ENCODE assay signal across 24 cellular contexts in the genomic region with DNA sequence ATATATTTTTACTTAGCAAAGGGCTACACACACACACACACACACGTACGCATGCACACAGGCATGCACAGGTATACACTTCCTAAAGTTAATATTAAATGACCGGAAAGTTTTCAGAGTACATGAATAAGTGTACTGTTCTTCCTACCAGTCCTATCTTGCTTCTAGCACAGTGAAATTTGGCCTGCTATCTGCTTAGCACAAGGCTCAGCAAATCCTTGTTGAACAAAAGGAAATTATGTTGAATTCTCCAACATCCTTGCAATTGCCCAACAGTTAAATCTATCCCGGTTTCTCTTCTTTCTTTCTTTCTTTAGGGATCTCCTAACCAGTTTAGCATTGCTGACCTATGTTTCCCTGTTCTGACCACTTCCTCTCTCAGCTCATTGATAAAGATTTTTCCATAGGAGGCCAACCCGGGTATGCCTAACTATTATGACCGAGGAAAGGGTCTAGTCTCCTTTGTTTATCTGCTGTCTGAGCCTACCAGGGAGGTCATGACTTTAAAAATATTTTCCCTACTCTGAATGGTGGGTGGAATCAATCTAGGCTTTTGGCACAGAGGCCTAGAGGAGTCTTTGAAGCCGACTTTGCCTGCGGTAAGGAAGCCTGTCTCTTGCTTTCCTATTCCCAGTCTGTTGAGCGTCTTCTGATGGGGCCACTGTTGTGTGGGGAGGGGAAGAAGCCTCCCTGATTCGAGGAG.
DNase-seq lines count a peak whose midpoint lies in the region; ATAC-seq, FAIRE-seq and TF ChIP-seq lines count a peak whose summit lies in the region.
"Had no signal": no experiment of that assay in that cellular context is flagged by ENCODE, and none has a peak within 500 bp of the region (broad histone marks: within the 10 kb centered on the region; RNA-seq: fewer than 3 reads in every experiment).

No MANE protein-coding gene starts in this region.

- ATAC-seq in WTC11 = peak; percentile 24; the same call in 1 of the 2 replicates
- ATAC-seq: esophagus mucosa, gastrocnemius medialis had no signal

- H3K9ac ChIP-seq in HUES64 (ENCODE audit: low read depth, low read length) (no peak overlapping the region), mesenchymal stem cell (ENCODE audit: low read length) (no peak overlapping the region)
- H3K9ac ChIP-seq: parathyroid adenoma had no signal

- H3K27me3 Mint-ChIP-seq in WTC11 (ENCODE audit: low read depth) (no peaks in the 10 kb centered on the region), glutamatergic neuron (ENCODE audit: unreplicated experiment) (no peaks in the 10 kb centered on the region)

- H3K4me1 Mint-ChIP-seq in WTC11 (peaks cover 25% of the 10 kb centered on the region), glutamatergic neuron (ENCODE audit: low read depth, unreplicated experiment) (no peaks in the 10 kb centered on the region)
- H3K4me1 Mint-ChIP-seq: activated naive CD4-positive, alpha-beta T cell treated with anti-CD3 and anti-CD28 coated beads, Interleukin-2, amount 50 U/mL, for 24 hours; CD4-positive, alpha-beta memory T cell had no signal

- H3K36me3 Mint-ChIP-seq in WTC11 (no peaks in the 10 kb centered on the region), glutamatergic neuron (ENCODE audit: unreplicated experiment) (no peaks in the 10 kb centered on the region)
- H3K36me3 Mint-ChIP-seq: activated naive CD4-positive, alpha-beta T cell treated with anti-CD3 and anti-CD28 coated beads, Interleukin-2, amount 50 U/mL, for 24 hours; CD4-positive, alpha-beta memory T cell had no signal

- no peak overlapping the region for H3K14ac ChIP-seq in mesenchymal stem cell (ENCODE audit: low read length in 2 of 2)

- H4K8ac ChIP-seq in mesenchymal stem cell (ENCODE audit: low read length) = no peak overlapping the region

- H3K4me3 ChIP-seq in HUES64 (ENCODE audit: low read length) (no peak overlapping the region), mesenchymal stem cell (ENCODE audit: insufficient read depth in 1 of 2, low read depth in 1 of 2, low read length in 2 of 2) (no peak overlapping the region), small intestine (ENCODE audit: low read depth in 1 of 2, low read length in 2 of 2) (no peak overlapping the region), SJCRH30 (no peak overlapping the region)
- H3K4me3 ChIP-seq: gastrocnemius medialis, lung, sigmoid colon had no signal

- no peaks in the 10 kb centered on the region for H3K9me3 ChIP-seq in HUES64 (ENCODE audit: insufficient read depth, low read depth, low read length)
- H3K9me3 ChIP-seq in mesenchymal stem cell (ENCODE audit: control insufficient read depth, low read length) = no peaks in the 10 kb centered on the region
- no peaks in the 10 kb centered on the region for H3K9me3 ChIP-seq in small intestine (ENCODE audit: control insufficient read depth, low read depth)
- no peaks in the 10 kb centered on the region for H3K9me3 ChIP-seq in SJCRH30 (replicated peaks)
- H3K9me3 ChIP-seq: gastrocnemius medialis, sigmoid colon had no signal

- no peak overlapping the region for H3K18ac ChIP-seq in mesenchymal stem cell (ENCODE audit: low read depth in 1 of 2, low read length in 2 of 2)

- H3K27ac Mint-ChIP-seq in WTC11 = no peak overlapping the region
- H3K27ac Mint-ChIP-seq in glutamatergic neuron (ENCODE audit: unreplicated experiment) = no peak overlapping the region
- H3K27ac Mint-ChIP-seq: activated naive CD4-positive, alpha-beta T cell treated with anti-CD3 and anti-CD28 coated beads, Interleukin-2, amount 50 U/mL, for 24 hours; activated T-helper 1 cell treated with anti-CD3 and anti-CD28 coated beads, Interleukin-12 subunit alpha, Interleukin-12 subunit beta, Interleukin-2, Interleukin-4 antibody, amounts not matched to agents 30 ng/mL and 10 ng/mL and 1 ng/mL, durations not matched to agents 14 hours and 24 hours and 36 hours; CD4-positive, alpha-beta memory T cell had no signal

- POLR2A ChIA-PET in WTC11 (lab: Charles Lee) = no interaction called here

- no peaks in the 10 kb centered on the region for H3K9me3 Mint-ChIP-seq in WTC11
- no peaks in the 10 kb centered on the region for H3K9me3 Mint-ChIP-seq in glutamatergic neuron (ENCODE audit: unreplicated experiment)
- H3K9me3 Mint-ChIP-seq: activated T-helper 1 cell treated with anti-CD3 and anti-CD28 coated beads, Interleukin-12 subunit alpha, Interleukin-12 subunit beta, Interleukin-2, Interleukin-4 antibody, amounts not matched to agents 30 ng/mL and 10 ng/mL and 1 ng/mL, durations not matched to agents 14 hours and 24 hours and 36 hours had no signal

- H3K4me3 Mint-ChIP-seq in WTC11 = no peak overlapping the region
- no peak overlapping the region for H3K4me3 Mint-ChIP-seq in glutamatergic neuron (ENCODE audit: unreplicated experiment)
- H3K4me3 Mint-ChIP-seq: activated naive CD4-positive, alpha-beta T cell treated with anti-CD3 and anti-CD28 coated beads, Interleukin-2, amount 50 U/mL, for 24 hours; activated T-helper 1 cell treated with anti-CD3 and anti-CD28 coated beads, Interleukin-12 subunit alpha, Interleukin-12 subunit beta, Interleukin-2, Interleukin-4 antibody, amounts not matched to agents 30 ng/mL and 10 ng/mL and 1 ng/mL, durations not matched to agents 14 hours and 24 hours and 36 hours; CD4-positive, alpha-beta memory T cell had no signal

- H3K4ac ChIP-seq in mesenchymal stem cell (ENCODE audit: low read depth in 1 of 2, low read length in 2 of 2) = no peak overlapping the region

- H3K4me1 ChIP-seq in HUES64 (ENCODE audit: insufficient read depth, low read length) (peaks cover 29% of the 10 kb centered on the region), mesenchymal stem cell (ENCODE audit: control insufficient read depth, insufficient read depth, low read depth, low read length) (no peaks in the 10 kb centered on the region), small intestine (ENCODE audit: control insufficient read depth in 2 of 2, insufficient read depth in 1 of 2, low read depth in 1 of 2, low read length in 1 of 2) (peaks cover 2 to 4% of the 10 kb centered on the region in 2 donors), SJCRH30 (no peaks in the 10 kb centered on the region)
- H3K4me1 ChIP-seq: parathyroid adenoma, sigmoid colon had no signal

- H2BK120ac ChIP-seq in mesenchymal stem cell (ENCODE audit: low read depth, low read length) = no peak overlapping the region

- H2AK5ac ChIP-seq in mesenchymal stem cell (ENCODE audit: low read length, severe bottlenecking) = no peak overlapping the region

- no peaks in the 10 kb centered on the region for H3K36me3 ChIP-seq in HUES64 (ENCODE audit: insufficient read depth, low read length)
- H3K36me3 ChIP-seq in mesenchymal stem cell (ENCODE audit: control insufficient read depth in 1 of 2, insufficient read depth in 2 of 2, low read depth in 1 of 2, low read length in 2 of 2) = no peaks in the 10 kb centered on the region
- H3K36me3 ChIP-seq in small intestine (ENCODE audit: control insufficient read depth in 2 of 2, insufficient read depth in 2 of 2, low read length in 2 of 2) = no peaks in the 10 kb centered on the region
- no peaks in the 10 kb centered on the region for H3K36me3 ChIP-seq in SJCRH30
- H3K36me3 ChIP-seq: gastrocnemius medialis, sigmoid colon had no signal

- no peak for TF ChIP-seq POLR2A in GM12892 (IDR thresholded peaks at IDR 0.05; ENCODE audit: low read depth, low read length)

- CTCF ChIA-PET in WTC11 (lab: Charles Lee) = interaction anchor here (1.4 kb wide), 1 partner anchor 180 kb away, joined by 3 read pairs; no protein-coding TSS in a partner anchor

- H4K91ac ChIP-seq in mesenchymal stem cell (ENCODE audit: low read length) = no peak overlapping the region

- no peaks in the 10 kb centered on the region for H3K27me3 ChIP-seq in HUES64 (ENCODE audit: insufficient read depth, low read length)
- no peaks in the 10 kb centered on the region for H3K27me3 ChIP-seq in mesenchymal stem cell (ENCODE audit: control insufficient read depth in 1 of 2, insufficient read depth in 1 of 2, low read length in 2 of 2)
- peaks cover 0 to 1% of the 10 kb centered on the region in 2 donors for H3K27me3 ChIP-seq in small intestine (ENCODE audit: control insufficient read depth in 2 of 2, insufficient read depth in 2 of 2, low read length in 2 of 2)
- no peaks in the 10 kb centered on the region for H3K27me3 ChIP-seq in SJCRH30
- H3K27me3 ChIP-seq: gastrocnemius medialis, sigmoid colon had no signal

- TF ChIP-seq CTCF in WTC11 (IDR thresholded peaks at IDR 0.05) (no peak), glutamatergic neuron (IDR thresholded peaks at IDR 0.05; ENCODE audit: partially characterized antibody, unreplicated experiment) (no peak)

- H3K23ac ChIP-seq in mesenchymal stem cell (ENCODE audit: low read length in 2 of 2) = no peak overlapping the region

- no peak for DNase-seq in WTC11 (ENCODE audit: low spot score)
- DNase-seq in mesenchymal stem cell = peak; percentile 13
- DNase-seq in small intestine = peak; percentile 9
- no peak for DNase-seq in glutamatergic neuron
- DNase-seq in SJCRH30 = no peak
- no peak for DNase-seq in GM12892 (ENCODE audit: insufficient read length)
- DNase-seq: anterior cingulate cortex; caudate nucleus; CD4-positive, alpha-beta memory T cell; DMS53; gastrocnemius medialis; NCI-H1092; NCI-H1930; NCI-H2227 treated with DMSO at 0.1 percent for 48 hours; NCI-H748 treated with DMSO at 0.1 percent for 48 hours; sigmoid colon; T1000 had no signal

- WGBS in HUES64 = 83% methylated on average over 10 of the region's 10 CpGs
- 64% methylated on average over 10 of the region's 10 CpGs for WGBS in mesenchymal stem cell
- WGBS in small intestine, 3 donors = 24 to 54% (median 31%) methylated on average over 10 of the region's 10 CpGs

- no peak for FAIRE-seq in small intestine (lab: Jason Lieb, UNC)
- FAIRE-seq in GM12892 (lab: Jason Lieb, UNC) = no peak
- FAIRE-seq: islet of Langerhans had no signal

- H3K27ac ChIP-seq in HUES64 (ENCODE audit: low read depth, low read length) (peak overlapping the region; percentile 86; the same call in 1 of the 2 replicates), mesenchymal stem cell (ENCODE audit: low read length, poor library complexity, severe bottlenecking) (no peak overlapping the region), small intestine (ENCODE audit: low read depth in 1 of 2, low read length in 1 of 2) (no peak overlapping the region), SJCRH30 (no peak overlapping the region)
- H3K27ac ChIP-seq: gastrocnemius medialis, parathyroid adenoma, sigmoid colon had no signal

- H2BK12ac ChIP-seq in mesenchymal stem cell (ENCODE audit: low read length in 2 of 2) = no peak overlapping the region

- H2AFZ ChIP-seq in mesenchymal stem cell (ENCODE audit: low read depth, low read length) = no peak overlapping the region
- H2AFZ ChIP-seq: parathyroid adenoma had no signal

- H2BK15ac ChIP-seq in mesenchymal stem cell (ENCODE audit: low read depth, poor library complexity, severe bottlenecking) = peak overlapping the region; percentile 16

- H3K79me1 ChIP-seq in mesenchymal stem cell (replicated peaks; ENCODE audit: low read length, poor library complexity, severe bottlenecking) = no peaks in the 10 kb centered on the region

- no peak overlapping the region for H2BK5ac ChIP-seq in mesenchymal stem cell (ENCODE audit: low read depth, low read length, poor library complexity, severe bottlenecking)

- H3K4me2 ChIP-seq in mesenchymal stem cell (ENCODE audit: low read length, poor library complexity, severe bottlenecking) = no peak overlapping the region

TF ChIP-seq in WTC11, 78 proteins besides CTCF, POLR2A, EP300 and RAD21 (continues in another document):
- no peak for TF ChIP-seq PRRX2 (CRISPR knock-in tag; IDR thresholded peaks at IDR 0.05)

Comparison
In these comparisons a context has a peak if more than half of its experiments do, and no peak if none do; other contexts are left out.
1. DNase-seq: peak in mesenchymal stem cell (single experiment) and small intestine (single experiment); none in WTC11 (single experiment), glutamatergic neuron (single experiment), SJCRH30 (0 of 2) and GM12892 (single experiment).